ENCODE assay signal across 30 cellular contexts in genomic region chr2:80670763-80671162, GRCh38.
"Had no signal": no experiment of that assay in that cellular context is flagged by ENCODE, and none has a peak within 500 bp of the region (broad histone marks: within the 10 kb centered on the region; RNA-seq: fewer than 3 reads in every experiment).

No MANE protein-coding gene starts in this region.

- H3K4me3 Mint-ChIP-seq: dendritic cell treated with granulocyte-macrophage colony-stimulating factor and Interleukin-4, amounts not matched to agents 40 ng/mL and 50 ng/mL, for 4 days; endodermal cell; immature natural killer cell; memory B cell; natural killer cell; stimulated activated effector memory CD8-positive, alpha-beta T cell treated with anti-CD3 and anti-CD28 coated beads, Interleukin-12 subunit alpha, Interleukin-12 subunit beta, amount 100 ng/mL, for 72 hours had no signal

- H3K9me3 Mint-ChIP-seq: dendritic cell treated with granulocyte-macrophage colony-stimulating factor and Interleukin-4, amounts not matched to agents 40 ng/mL and 50 ng/mL, for 4 days; endodermal cell; memory B cell had no signal

- H3K9me3 ChIP-seq: gastrocnemius medialis, ovary, psoas muscle, sigmoid colon, stomach, thyroid gland, vagina had no signal

- H3K27me3 ChIP-seq: gastrocnemius medialis, ovary, sigmoid colon, stomach, thyroid gland, vagina had no signal

- H3K4me3 ChIP-seq: gastrocnemius medialis, lung, ovary, psoas muscle, sigmoid colon, stomach, thyroid gland, vagina had no signal

- H3K27ac Mint-ChIP-seq: dendritic cell treated with granulocyte-macrophage colony-stimulating factor and Interleukin-4, amounts not matched to agents 40 ng/mL and 50 ng/mL, for 4 days; endodermal cell; immature natural killer cell; memory B cell; natural killer cell; stimulated activated effector memory CD8-positive, alpha-beta T cell treated with anti-CD3 and anti-CD28 coated beads, Interleukin-12 subunit alpha, Interleukin-12 subunit beta, amount 100 ng/mL, for 72 hours had no signal

- ATAC-seq: esophagus mucosa; gastrocnemius medialis; left colon; left ventricle myocardium superior; natural killer cell; psoas muscle; right cardiac atrium; stimulated activated effector memory CD8-positive, alpha-beta T cell treated with anti-CD3 and anti-CD28 coated beads, Interleukin-12 subunit alpha, Interleukin-12 subunit beta, amount 100 ng/mL, for 72 hours had no signal

- DNase-seq: effector CD8-positive, alpha-beta T cell; endodermal cell; foreskin fibroblast; gastrocnemius medialis; head of caudate nucleus; immature natural killer cell; islet precursor cell; kidney glomerular epithelial cell; left colon; left ventricle myocardium superior; natural killer cell; occipital lobe; ovary; posterior cingulate gyrus; psoas muscle; right cardiac atrium; sigmoid colon; stimulated activated CD4-positive, alpha-beta T cell treated with anti-CD3 and anti-CD28 coated beads, Interleukin-2, amount 100 ng/mL, for 24 hours; stimulated activated CD4-positive, alpha-beta T cell treated with anti-CD3 and anti-CD28 coated beads, Interleukin-4, amount 100 ng/mL, for 24 hours; stimulated activated naive CD4-positive, alpha-beta T cell treated with Interleukin-2 at 50 U/mL for 16 hours; stomach; thyroid gland; trophoblast cell had no signal

- H3K4me1 ChIP-seq: gastrocnemius medialis, psoas muscle, stomach, thyroid gland, vagina had no signal

- H3K36me3 ChIP-seq: gastrocnemius medialis, ovary, sigmoid colon, stomach, thyroid gland, vagina had no signal

- H3K4me1 Mint-ChIP-seq: endodermal cell; immature natural killer cell; memory B cell; natural killer cell; stimulated activated effector memory CD8-positive, alpha-beta T cell treated with anti-CD3 and anti-CD28 coated beads, Interleukin-12 subunit alpha, Interleukin-12 subunit beta, amount 100 ng/mL, for 72 hours had no signal

- H3K27ac ChIP-seq: epithelial cell of prostate, gastrocnemius medialis, ovary, psoas muscle, sigmoid colon, stomach, thyroid gland, vagina had no signal

- H3K36me3 Mint-ChIP-seq: immature natural killer cell; memory B cell; natural killer cell; stimulated activated effector memory CD8-positive, alpha-beta T cell treated with anti-CD3 and anti-CD28 coated beads, Interleukin-12 subunit alpha, Interleukin-12 subunit beta, amount 100 ng/mL, for 72 hours had no signal

- H3K27me3 Mint-ChIP-seq: dendritic cell treated with granulocyte-macrophage colony-stimulating factor and Interleukin-4, amounts not matched to agents 40 ng/mL and 50 ng/mL, for 4 days; memory B cell had no signal
